ENCODE assay signal across 22 cellular contexts in genomic region chr5:154262376-154262775, GRCh38.
A peak's percentile ranks its signal among the peaks of the same experiment; 100 is the strongest.
DNase-seq lines count a peak whose midpoint lies in the region; ATAC-seq and TF ChIP-seq lines count a peak whose summit lies in the region.
"Had no signal": no experiment of that assay in that cellular context is flagged by ENCODE, and none has a peak within 500 bp of the region (broad histone marks: within the 10 kb centered on the region; RNA-seq: fewer than 3 reads in every experiment).

No MANE protein-coding gene starts in this region.

- peaks cover 9 to 21% of the 10 kb centered on the region in 2 experiments for H3K4me1 ChIP-seq in trophoblast cell (ENCODE audit: control insufficient read depth in 1 of 2, insufficient read depth in 2 of 2, low read length in 2 of 2)
- no peaks in the 10 kb centered on the region for H3K4me1 ChIP-seq in body of pancreas
- H3K4me1 ChIP-seq: BE2C had no signal

- H3K9ac ChIP-seq in trophoblast cell (ENCODE audit: low read length) = no peak overlapping the region

- H3K9me3 Mint-ChIP-seq in activated CD4-positive, alpha-beta memory T cell treated with anti-CD3 and anti-CD28 coated beads for 36 hours = no peaks in the 10 kb centered on the region
- H3K9me3 Mint-ChIP-seq: CD4-positive, CD25-positive, alpha-beta regulatory T cell had no signal

- no peak overlapping the region for H3K4me3 Mint-ChIP-seq in activated CD4-positive, alpha-beta memory T cell treated with anti-CD3 and anti-CD28 coated beads for 36 hours
- H3K4me3 Mint-ChIP-seq: CD4-positive, CD25-positive, alpha-beta regulatory T cell had no signal

- H2AK5ac ChIP-seq in trophoblast cell (ENCODE audit: low read length) = no peak overlapping the region

- H3K4me2 ChIP-seq in trophoblast cell (ENCODE audit: low read length) = no peak overlapping the region

- H3K79me1 ChIP-seq in trophoblast cell (ENCODE audit: low read length) = peaks cover 7% of the 10 kb centered on the region

- TF ChIP-seq POLR2A in body of pancreas (IDR thresholded peaks at IDR 0.05) = no peak

- no peaks in the 10 kb centered on the region for H3K27me3 Mint-ChIP-seq in activated CD4-positive, alpha-beta memory T cell treated with anti-CD3 and anti-CD28 coated beads for 36 hours
- H3K27me3 Mint-ChIP-seq: CD4-positive, CD25-positive, alpha-beta regulatory T cell had no signal

- H3K4me1 Mint-ChIP-seq in activated CD4-positive, alpha-beta memory T cell treated with anti-CD3 and anti-CD28 coated beads for 36 hours (ENCODE audit: low read depth) = no peaks in the 10 kb centered on the region

- no CpG with 5 or more reads among the region's 2 CpGs for whole genome bisulfite sequencing in trophoblast cell (ENCODE audit: extremely low coverage, insufficient coverage, insufficient read length)
- WGBS in body of pancreas, 2 donors = 76 to 95% methylated on average over 2 of the region's 2 CpGs

- no peak overlapping the region for H3K4ac ChIP-seq in trophoblast cell (ENCODE audit: low read depth, low read length)

- no peak for ATAC-seq in body of pancreas
- ATAC-seq: HCT116 had no signal

- H3K4me3 ChIP-seq in trophoblast cell (ENCODE audit: low read depth, low read length) = no peak overlapping the region
- no peak overlapping the region for H3K4me3 ChIP-seq in body of pancreas
- H3K4me3 ChIP-seq: MG63, SK-N-MC had no signal

- CTCF ChIA-PET in activated CD4-positive, alpha-beta memory T cell treated with anti-CD3 and anti-CD28 coated beads for 36 hours (lab: Charles Lee) = interaction anchor here (0.6 to 1.1 kb wide), 2 partner anchors 41 to 188 kb away, joined by 3 read pairs; no protein-coding TSS in a partner anchor

- POLR2A ChIA-PET in activated CD4-positive, alpha-beta memory T cell treated with anti-CD3 and anti-CD28 coated beads for 36 hours (lab: Charles Lee) = no interaction called here

- no peaks in the 10 kb centered on the region for H3K79me2 ChIP-seq in trophoblast cell (ENCODE audit: control insufficient read depth, insufficient read depth, low read length, poor library complexity)

- H3K18ac ChIP-seq in trophoblast cell (ENCODE audit: low read length) = no peak overlapping the region

- peak; percentile 25 for DNase-seq in NCI-H748 (lab: John Stamatoyannopoulos, UW; ENCODE audit: unreplicated experiment)
- no peak for DNase-seq in NCI-H748 treated with DMSO at 0.1 percent for 48 hours (lab: John Stamatoyannopoulos, UW)
- DNase-seq in NCI-H187 treated with DMSO at 0.1 percent for 48 hours (lab: John Stamatoyannopoulos, UW) = peak; percentile 95
- peak; percentile 86 to 87 for DNase-seq in NCI-H524 (lab: John Stamatoyannopoulos, UW)
- no peak for DNase-seq in trophoblast cell
- DNase-seq in activated CD4-positive, alpha-beta memory T cell treated with anti-CD3 and anti-CD28 coated beads for 36 hours = no peak
- DNase-seq in body of pancreas = no peak
- DNase-seq: BE2C; CD4-positive, CD25-positive, alpha-beta regulatory T cell; COR-L47; DMS 273 treated with DMSO at 0.1 percent for 48 hours; GDM1; Kasumi-1; MG63; NCI-H1048; NCI-H1694 treated with DMSO at 0.1 percent for 48 hours; NCI-H226; NCI-H526; OCI-M1; SHP77 had no signal

- H3K9me3 ChIP-seq in trophoblast cell (ENCODE audit: insufficient read depth, low read depth, low read length) (no peaks in the 10 kb centered on the region), body of pancreas (no peaks in the 10 kb centered on the region)
- H3K9me3 ChIP-seq: BE2C, MG63 had no signal

- H2BK5ac ChIP-seq in trophoblast cell (ENCODE audit: low read depth, low read length, poor library complexity) = no peak overlapping the region

- no peak overlapping the region for H2AFZ ChIP-seq in trophoblast cell (ENCODE audit: insufficient read depth, low read length, poor library complexity)

- intact Hi-C loops in activated CD4-positive, alpha-beta memory T cell treated with anti-CD3 and anti-CD28 coated beads for 36 hours (cut with micrococcal nuclease) = no loop called here
- intact Hi-C loops in body of pancreas (cut with DNase I) = no loop called here

- H2BK12ac ChIP-seq in trophoblast cell (ENCODE audit: low read length) = no peak overlapping the region

- peaks cover 11% of the 10 kb centered on the region for H3K36me3 Mint-ChIP-seq in activated CD4-positive, alpha-beta memory T cell treated with anti-CD3 and anti-CD28 coated beads for 36 hours

- H3K36me3 ChIP-seq in trophoblast cell (ENCODE audit: control insufficient read depth in 1 of 2, insufficient read depth in 2 of 2, low read length in 2 of 2) = peaks cover 0 to 2% of the 10 kb centered on the region in 2 experiments
- no peaks in the 10 kb centered on the region for H3K36me3 ChIP-seq in body of pancreas (replicated peaks in 1 of 2; ENCODE audit: insufficient read depth in 1 of 2, low read depth in 2 of 2)
- H3K36me3 ChIP-seq: BE2C, MG63 had no signal

- peak overlapping the region; percentile 23 for H4K91ac ChIP-seq in trophoblast cell (ENCODE audit: low read depth, low read length)

- no peak overlapping the region for H2BK120ac ChIP-seq in trophoblast cell (ENCODE audit: insufficient read depth, low read length, poor library complexity)

- H3K27me3 ChIP-seq in trophoblast cell (ENCODE audit: insufficient read depth, low read length) (no peaks in the 10 kb centered on the region), body of pancreas (no peaks in the 10 kb centered on the region)
- H3K27me3 ChIP-seq: MG63 had no signal

- no peak for TF ChIP-seq CTCF in body of pancreas (IDR thresholded peaks at IDR 0.05)

- H4K8ac ChIP-seq in trophoblast cell (ENCODE audit: low read depth, low read length) = no peak overlapping the region

- H3K27ac ChIP-seq in trophoblast cell (ENCODE audit: low read depth, low read length) (no peak overlapping the region), body of pancreas (no peak overlapping the region)
- H3K27ac ChIP-seq: SK-N-MC had no signal

- no peak overlapping the region for H3K14ac ChIP-seq in trophoblast cell (ENCODE audit: low read length)

- H3K27ac Mint-ChIP-seq in activated CD4-positive, alpha-beta memory T cell treated with anti-CD3 and anti-CD28 coated beads for 36 hours = no peak overlapping the region

- H3K23ac ChIP-seq in trophoblast cell (ENCODE audit: low read length) = no peak overlapping the region

- no peak overlapping the region for H4K12ac ChIP-seq in trophoblast cell (ENCODE audit: low read depth, low read length)

Comparison
In these comparisons a context has a peak if more than half of its experiments do, and no peak if none do; other contexts are left out.
1. DNase-seq: peak in NCI-H748 (single experiment), NCI-H187 treated with DMSO at 0.1 percent for 48 hours (single experiment) and NCI-H524 (2 of 2); none in NCI-H748 treated with DMSO at 0.1 percent for 48 hours (single experiment), trophoblast cell (0 of 2), activated CD4-positive, alpha-beta memory T cell treated with anti-CD3 and anti-CD28 coated beads for 36 hours (single experiment) and body of pancreas (0 of 4).